In the genomic region with DNA sequence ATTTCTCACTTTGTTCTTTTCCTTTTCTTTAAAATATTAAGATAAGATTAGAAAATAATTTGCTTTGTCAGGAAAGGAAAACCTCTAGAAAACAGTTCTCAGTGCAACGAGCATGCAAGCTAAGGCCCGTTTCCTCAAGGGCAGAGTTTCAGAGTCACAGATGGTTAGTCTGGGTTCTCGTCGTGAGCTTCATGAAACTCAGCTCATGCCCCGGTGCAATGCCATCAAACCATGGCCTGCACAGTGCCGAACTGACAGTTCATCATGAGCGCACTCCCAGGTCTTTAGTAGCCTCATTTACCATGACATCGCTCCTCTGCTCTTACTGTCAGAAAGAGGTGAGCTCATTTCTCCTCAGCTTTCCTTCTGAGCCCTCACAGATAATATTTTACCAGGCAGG, we compare ENCODE assay signal across 14 cellular contexts.
DNase-seq lines count a peak whose midpoint lies in the region; ATAC-seq lines count a peak whose summit lies in the region.
"Had no signal": no experiment of that assay in that cellular context is flagged by ENCODE, and none has a peak within 500 bp of the region (broad histone marks: within the 10 kb centered on the region; RNA-seq: fewer than 3 reads in every experiment).

No MANE protein-coding gene starts in this region.

- CTCF ChIA-PET in activated naive CD4-positive, alpha-beta T cell treated with anti-CD3 and anti-CD28 coated beads, Interleukin-2, amount 10 ng/mL, durations not matched to agents 7 days and 5 days (lab: Charles Lee): no interaction called here

- H3K36me3 Mint-ChIP-seq in activated naive CD4-positive, alpha-beta T cell treated with anti-CD3 and anti-CD28 coated beads, Interleukin-2, amount 10 ng/mL, durations not matched to agents 7 days and 5 days: no peaks in the 10 kb centered on the region
- H3K36me3 Mint-ChIP-seq in naive thymus-derived CD8-positive, alpha-beta T cell: no peaks in the 10 kb centered on the region

- DNase-seq in HK-2 (ENCODE audit: unreplicated experiment): no peak
- DNase-seq in activated naive CD4-positive, alpha-beta T cell treated with anti-CD3 and anti-CD28 coated beads, Interleukin-2, amount 10 ng/mL, durations not matched to agents 7 days and 5 days: no peak
- no peak for DNase-seq in activated effector memory CD4-positive, alpha-beta T cell treated with Interleukin-2 at 50 U/mL for 16 hours
- no peak for DNase-seq in naive thymus-derived CD8-positive, alpha-beta T cell
- DNase-seq: activated T-cell treated with anti-CD3 and anti-CD28 coated beads, Interleukin-2, amount 50 U/mL, for 1 hour; foreskin fibroblast; islet precursor cell; NCI-H187; SK-N-SH; WERI-Rb-1 had no signal

- no peaks in the 10 kb centered on the region for H3K4me1 Mint-ChIP-seq in activated naive CD4-positive, alpha-beta T cell treated with anti-CD3 and anti-CD28 coated beads, Interleukin-2, amount 10 ng/mL, durations not matched to agents 7 days and 5 days
- peaks cover 0 to 4% (median 0%) of the 10 kb centered on the region in 4 donors for H3K4me1 Mint-ChIP-seq in naive thymus-derived CD8-positive, alpha-beta T cell

- no peak overlapping the region for H3K4me3 Mint-ChIP-seq in activated naive CD4-positive, alpha-beta T cell treated with anti-CD3 and anti-CD28 coated beads, Interleukin-2, amount 10 ng/mL, durations not matched to agents 7 days and 5 days
- no peak overlapping the region for H3K4me3 Mint-ChIP-seq in naive thymus-derived CD8-positive, alpha-beta T cell

- H3K9me3 Mint-ChIP-seq in activated naive CD4-positive, alpha-beta T cell treated with anti-CD3 and anti-CD28 coated beads, Interleukin-2, amount 10 ng/mL, durations not matched to agents 7 days and 5 days: no peaks in the 10 kb centered on the region
- no peaks in the 10 kb centered on the region for H3K9me3 Mint-ChIP-seq in naive thymus-derived CD8-positive, alpha-beta T cell

- POLR2A ChIA-PET in naive thymus-derived CD8-positive, alpha-beta T cell (lab: Charles Lee): no interaction called here

- no peaks in the 10 kb centered on the region for H3K27me3 Mint-ChIP-seq in activated naive CD4-positive, alpha-beta T cell treated with anti-CD3 and anti-CD28 coated beads, Interleukin-2, amount 10 ng/mL, durations not matched to agents 7 days and 5 days
- peaks cover 3 to 20% (median 5%) of the 10 kb centered on the region in 5 donors for H3K27me3 Mint-ChIP-seq in naive thymus-derived CD8-positive, alpha-beta T cell

- ATAC-seq in GM19043 (IDR thresholded peaks at IDR 0.05; ENCODE audit: low read depth, unreplicated experiment): peak; percentile 78
- ATAC-seq in HG02571 (IDR thresholded peaks at IDR 0.05; ENCODE audit: unreplicated experiment): peak; percentile 78
- peak; percentile 86 for ATAC-seq in HG03196 (IDR thresholded peaks at IDR 0.05; ENCODE audit: unreplicated experiment)
- ATAC-seq in naive thymus-derived CD8-positive, alpha-beta T cell: no peak
- ATAC-seq: K562 had no signal

- no peak overlapping the region for H3K27ac Mint-ChIP-seq in activated naive CD4-positive, alpha-beta T cell treated with anti-CD3 and anti-CD28 coated beads, Interleukin-2, amount 10 ng/mL, durations not matched to agents 7 days and 5 days
- H3K27ac Mint-ChIP-seq in naive thymus-derived CD8-positive, alpha-beta T cell: no peak overlapping the region

Comparison
In these comparisons a context has a peak if more than half of its experiments do, and no peak if none do; other contexts are left out.
1. ATAC-seq: peak in GM19043 (single experiment), HG02571 (single experiment) and HG03196 (single experiment); none in naive thymus-derived CD8-positive, alpha-beta T cell (0 of 2).